In genomic region chr19:57559404-57560025, GRCh38 we compare ENCODE assay signal across 1 cellular context.
TF ChIP-seq lines count a peak whose summit lies in the region.

Gene ZNF550 (minus strand): TSS chr19:57559863. CDS start chr19:57559682, 181 bp downstream.

TF ChIP-seq in H1, 55 proteins besides CTCF, POLR2A, EP300 and RAD21:
- TF ChIP-seq KDM5A (IDR thresholded peaks at IDR 0.05; ENCODE audit: low read length) (0 out of 2 replicates have a peak, but pooled peaks have one; percentile 19), TAF1 (IDR thresholded peaks at IDR 0.05; ENCODE audit: low read depth, low read length) (peak; percentile 83), MAX (IDR thresholded peaks at IDR 0.05) (0 out of 2 replicates have a peak, but pooled peaks have one; percentile 40), PHF8 (conservative IDR thresholded peaks at IDR 0.05; ENCODE audit: low read depth, low read length) (peak; percentile 87), CHD2 (IDR thresholded peaks at IDR 0.05; ENCODE audit: low read length) (peak; percentile 56; the same call in 1 of the 2 replicates), TAF7 (optimal IDR thresholded peaks at IDR 0.05; ENCODE audit: borderline replicate concordance, low read depth, low read length) (peak; percentile 66), RFX5 (IDR thresholded peaks at IDR 0.05; ENCODE audit: borderline replicate concordance, low read depth, low read length) (no peak), HDAC2 (IDR thresholded peaks at IDR 0.05; ENCODE audit: borderline replicate concordance in 1 of 2, low read depth in 2 of 2, low read length in 2 of 2) (no peak; a peak in 1 of 4 replicates), SIN3A (conservative IDR thresholded peaks at IDR 0.05 in 1 of 2, IDR thresholded peaks at IDR 0.05 in 1 of 2; ENCODE audit: low read depth in 1 of 2, low read length in 2 of 2) (peak; percentile 82 to 86; a peak in 3 of 4 replicates), SAP30 (IDR thresholded peaks at IDR 0.05; ENCODE audit: insufficient read depth, insufficient replicate concordance, low read length) (no peak), CREB1 (IDR thresholded peaks at IDR 0.05) (peak; percentile 96), TBP (IDR thresholded peaks at IDR 0.05; ENCODE audit: low read depth, low read length) (peak; percentile 68), SIX5 (IDR thresholded peaks at IDR 0.05; ENCODE audit: low read depth, low read length) (peak; percentile 85), SRF (IDR thresholded peaks at IDR 0.05; ENCODE audit: low read depth, low read length) (peak; percentile 53; the same call in 1 of the 2 replicates), GABPA (IDR thresholded peaks at IDR 0.05; ENCODE audit: borderline replicate concordance, insufficient read depth, low read length) (peak; percentile 96), ASH2L (IDR thresholded peaks at IDR 0.05; ENCODE audit: low read length) (peak; percentile 58), ATF3 (IDR thresholded peaks at IDR 0.05; ENCODE audit: insufficient read depth, low read depth, low read length) (peak; percentile 76; the same call in 1 of the 2 replicates), KDM4A (IDR thresholded peaks at IDR 0.05; ENCODE audit: low read depth, low read length, severe bottlenecking) (peak; percentile 88), POLR2AphosphoS5 (IDR thresholded peaks at IDR 0.05; ENCODE audit: low read depth, low read length) (peak; percentile 85), SP1 (IDR thresholded peaks at IDR 0.05; ENCODE audit: low read depth, low read length) (peak; percentile 54; the same call in 1 of the 2 replicates), CEBPB (IDR thresholded peaks at IDR 0.05; ENCODE audit: low read depth, low read length) (no peak)
TF ChIP-seq in H1: peak in this region for 17.
